ENCODE assay signal across 1 cellular context in genomic region chr5:39424751-39425524, GRCh38.
A peak's percentile ranks its signal among the peaks of the same experiment; 100 is the strongest.
TF ChIP-seq lines count a peak whose summit lies in the region.

TSS of gene DAB2 (minus strand) at chr5:39424980. CDS start at chr5:39394320, 30,660 bp downstream.

TF ChIP-seq in H1, 55 proteins besides CTCF, POLR2A, EP300 and RAD21 (continued from another document):
- TF ChIP-seq, protein P1, sequence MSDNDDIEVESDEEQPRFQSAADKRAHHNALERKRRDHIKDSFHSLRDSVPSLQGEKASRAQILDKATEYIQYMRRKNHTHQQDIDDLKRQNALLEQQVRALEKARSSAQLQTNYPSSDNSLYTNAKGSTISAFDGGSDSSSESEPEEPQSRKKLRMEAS (IDR thresholded peaks at IDR 0.05), result 0 out of 2 replicates have a peak, but pooled peaks have one; percentile 6
- TF ChIP-seq GABPA (IDR thresholded peaks at IDR 0.05; ENCODE audit: borderline replicate concordance, insufficient read depth, low read length) (no peak), SP2 (IDR thresholded peaks at IDR 0.05; ENCODE audit: low read length) (no peak), SIRT6 (IDR thresholded peaks at IDR 0.05; ENCODE audit: low read length) (no peak), TEAD4 (IDR thresholded peaks at IDR 0.05; ENCODE audit: low read depth, low read length) (peak; percentile 66), JUND (IDR thresholded peaks at IDR 0.05; ENCODE audit: low read length) (no peak), POLR2AphosphoS5 (IDR thresholded peaks at IDR 0.05; ENCODE audit: low read depth, low read length) (0 out of 2 replicates have a peak, but pooled peaks have one; percentile 5), RFX5 (IDR thresholded peaks at IDR 0.05; ENCODE audit: borderline replicate concordance, low read depth, low read length) (no peak), GTF2F1 (IDR thresholded peaks at IDR 0.05; ENCODE audit: borderline replicate concordance, low read depth, low read length) (no peak), RBBP5 (IDR thresholded peaks at IDR 0.05; ENCODE audit: borderline replicate concordance, low read depth, low read length) (peak; percentile 81; the same call in 1 of the 2 replicates), FOSL1 (IDR thresholded peaks at IDR 0.05; ENCODE audit: insufficient read depth, low read depth, low read length) (no peak), CHD1 (IDR thresholded peaks at IDR 0.05; ENCODE audit: low read depth, low read length) (no peak), SAP30 (IDR thresholded peaks at IDR 0.05; ENCODE audit: insufficient read depth, insufficient replicate concordance, low read length) (no peak), TCF12 (IDR thresholded peaks at IDR 0.05; ENCODE audit: low read depth, low read length) (no peak), BRCA1 (IDR thresholded peaks at IDR 0.05; ENCODE audit: low read depth, low read length) (no peak), POU5F1 (IDR thresholded peaks at IDR 0.05; ENCODE audit: low read depth, low read length) (no peak), SP4 (IDR thresholded peaks at IDR 0.05; ENCODE audit: low read length) (0 out of 2 replicates have a peak, but pooled peaks have one; percentile 42), SIN3A (conservative IDR thresholded peaks at IDR 0.05 in 1 of 2, IDR thresholded peaks at IDR 0.05 in 1 of 2; ENCODE audit: low read depth in 1 of 2, low read length in 2 of 2) (peak; percentile 21 to 62; a peak in 2 of 4 replicates), BCL11A (IDR thresholded peaks at IDR 0.05; ENCODE audit: low read depth in 2 of 2, low read length in 2 of 2) (no peak), JUN (IDR thresholded peaks at IDR 0.05; ENCODE audit: low read depth, low read length) (no peak), TBP (IDR thresholded peaks at IDR 0.05; ENCODE audit: low read depth, low read length) (peak; percentile 47; the same call in 1 of the 2 replicates), TAF1 (IDR thresholded peaks at IDR 0.05; ENCODE audit: low read depth, low read length) (0 out of 2 replicates have a peak, but pooled peaks have one; percentile 52), CBX8 (IDR thresholded peaks at IDR 0.05; ENCODE audit: borderline replicate concordance, low read depth, low read length) (no peak), ATF3 (IDR thresholded peaks at IDR 0.05; ENCODE audit: insufficient read depth, low read depth, low read length) (no peak), CTBP2 (IDR thresholded peaks at IDR 0.05; ENCODE audit: borderline replicate concordance, insufficient read depth, insufficient read length, low read length) (no peak), ZNF274 (IDR thresholded peaks at IDR 0.05; ENCODE audit: borderline replicate concordance, extremely low read depth, low read length) (no peak), RXRA (IDR thresholded peaks at IDR 0.05; ENCODE audit: insufficient read depth, low read depth, low read length) (0 out of 2 replicates have a peak, but pooled peaks have one; percentile 41), HDAC2 (IDR thresholded peaks at IDR 0.05; ENCODE audit: borderline replicate concordance in 1 of 2, low read depth in 2 of 2, low read length in 2 of 2) (peak in 1 of 2 experiments; percentile 87; a peak in 2 of 4 replicates), SP1 (IDR thresholded peaks at IDR 0.05; ENCODE audit: low read depth, low read length) (no peak), NANOG (IDR thresholded peaks at IDR 0.05; ENCODE audit: insufficient read depth, low read depth, low read length, poor library complexity, severe bottlenecking) (no peak), SIX5 (IDR thresholded peaks at IDR 0.05; ENCODE audit: low read depth, low read length) (no peak), BACH1 (IDR thresholded peaks at IDR 0.05; ENCODE audit: low read length) (no peak), CHD7 (IDR thresholded peaks at IDR 0.05; ENCODE audit: insufficient replicate concordance, low read length) (no peak), ASH2L (IDR thresholded peaks at IDR 0.05; ENCODE audit: low read length) (peak; percentile 94), CEBPB (IDR thresholded peaks at IDR 0.05; ENCODE audit: low read depth, low read length) (no peak), MAFK (IDR thresholded peaks at IDR 0.05; ENCODE audit: low read depth, low read length) (no peak), HDAC6 (IDR thresholded peaks at IDR 0.05; ENCODE audit: low read depth, low read length) (no peak), KDM1A (IDR thresholded peaks at IDR 0.05; ENCODE audit: borderline replicate concordance, low read length) (peak; percentile 51; the same call in 1 of the 2 replicates)
- TF ChIP-seq, protein P2, sequence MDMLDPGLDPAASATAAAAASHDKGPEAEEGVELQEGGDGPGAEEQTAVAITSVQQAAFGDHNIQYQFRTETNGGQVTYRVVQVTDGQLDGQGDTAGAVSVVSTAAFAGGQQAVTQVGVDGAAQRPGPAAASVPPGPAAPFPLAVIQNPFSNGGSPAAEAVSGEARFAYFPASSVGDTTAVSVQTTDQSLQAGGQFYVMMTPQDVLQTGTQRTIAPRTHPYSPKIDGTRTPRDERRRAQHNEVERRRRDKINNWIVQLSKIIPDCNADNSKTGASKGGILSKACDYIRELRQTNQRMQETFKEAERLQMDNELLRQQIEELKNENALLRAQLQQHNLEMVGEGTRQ (IDR thresholded peaks at IDR 0.05; ENCODE audit: low read length), result no peak
- TF ChIP-seq, protein P3, sequence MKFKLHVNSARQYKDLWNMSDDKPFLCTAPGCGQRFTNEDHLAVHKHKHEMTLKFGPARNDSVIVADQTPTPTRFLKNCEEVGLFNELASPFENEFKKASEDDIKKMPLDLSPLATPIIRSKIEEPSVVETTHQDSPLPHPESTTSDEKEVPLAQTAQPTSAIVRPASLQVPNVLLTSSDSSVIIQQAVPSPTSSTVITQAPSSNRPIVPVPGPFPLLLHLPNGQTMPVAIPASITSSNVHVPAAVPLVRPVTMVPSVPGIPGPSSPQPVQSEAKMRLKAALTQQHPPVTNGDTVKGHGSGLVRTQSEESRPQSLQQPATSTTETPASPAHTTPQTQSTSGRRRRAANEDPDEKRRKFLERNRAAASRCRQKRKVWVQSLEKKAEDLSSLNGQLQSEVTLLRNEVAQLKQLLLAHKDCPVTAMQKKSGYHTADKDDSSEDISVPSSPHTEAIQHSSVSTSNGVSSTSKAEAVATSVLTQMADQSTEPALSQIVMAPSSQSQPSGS (IDR thresholded peaks at IDR 0.05; ENCODE audit: low read length), result no peak
